In the genomic region with DNA sequence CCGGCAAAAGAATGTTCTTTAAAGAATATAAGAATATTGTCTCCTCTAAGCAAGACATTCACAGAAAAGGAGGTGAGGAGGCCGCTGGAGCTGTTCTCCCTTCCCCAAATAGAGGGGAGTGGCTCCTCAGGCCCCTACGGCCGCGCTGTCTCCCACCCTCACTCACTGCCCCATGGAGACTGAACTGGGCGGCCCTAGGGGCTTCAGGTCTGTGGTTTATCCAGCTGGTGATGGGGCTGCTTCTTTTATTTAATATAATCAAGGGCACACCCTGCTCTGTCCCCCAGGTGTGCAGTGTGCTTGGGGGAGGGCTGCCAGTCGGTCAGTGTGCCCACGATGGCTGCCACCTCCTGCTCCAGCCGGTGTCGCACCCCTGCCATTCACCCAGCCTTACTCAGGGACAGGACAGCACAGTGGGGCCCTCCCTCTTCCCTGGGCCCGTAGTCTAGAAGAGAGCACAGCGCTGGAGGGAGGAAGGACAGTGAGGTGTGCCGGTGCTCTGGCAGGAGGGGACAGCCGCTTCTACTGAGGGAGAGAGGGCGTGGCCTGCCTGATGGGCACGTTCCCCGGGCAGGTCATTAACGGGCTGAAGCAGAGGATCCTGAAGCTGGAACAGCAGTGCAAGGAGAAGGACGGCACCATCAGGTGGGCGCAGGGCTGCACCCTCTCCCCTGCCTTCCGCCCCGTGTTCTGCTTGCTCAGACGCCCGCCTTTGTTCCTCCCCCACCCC, we compare ENCODE assay signal across 16 cellular contexts. TPM values are rescaled to one million over a fixed set of nuclear protein-coding genes. Genes with fewer than 3 reads are reported as not detected.
A peak's percentile ranks its signal among the peaks of the same experiment; 100 is the strongest.
DNase-seq lines count a peak whose midpoint lies in the region; ATAC-seq, FAIRE-seq and TF ChIP-seq lines count a peak whose summit lies in the region.
"Had no signal": no experiment of that assay in that cellular context is flagged by ENCODE, and none has a peak within 500 bp of the region (broad histone marks: within the 10 kb centered on the region; RNA-seq: fewer than 3 reads in every experiment).

No MANE protein-coding gene starts in this region.

- intact Hi-C loops in left colon (cut with DNase I, micrococcal nuclease) = no loop called here

- TF ChIP-seq EP300 in SK-N-SH (IDR thresholded peaks at IDR 0.05; ENCODE audit: borderline replicate concordance in 1 of 2, low read depth in 1 of 2, low read length in 1 of 2) = no peak

- H3K27ac Mint-ChIP-seq in WTC11 = no peak overlapping the region
- H3K27ac Mint-ChIP-seq: CD14-positive monocyte; CD8-positive, alpha-beta T cell had no signal

- no peak overlapping the region for H2AFZ ChIP-seq in SK-N-SH (ENCODE audit: low read depth)

- no peaks in the 10 kb centered on the region for H3K27me3 Mint-ChIP-seq in WTC11 (ENCODE audit: low read depth)

- no peaks in the 10 kb centered on the region for H3K9me2 ChIP-seq in SK-N-SH

- no peak for TF ChIP-seq CTCF in SK-N-SH (IDR thresholded peaks at IDR 0.05)
- no peak for TF ChIP-seq CTCF in WTC11 (IDR thresholded peaks at IDR 0.05)

- CTCF ChIA-PET in SK-N-SH (lab: Yijun Ruan, JAX) (interaction anchor here (0.8 to 1.2 kb wide), 2 partner anchors 8 to 24 kb away, joined by 3 read pairs; no protein-coding TSS in a partner anchor), WTC11 (lab: Charles Lee) (interaction anchor here (0.6 to 2.2 kb wide), 4 partner anchors 27 to 114 kb away, joined by 3 to 7 read pairs (median 3); no protein-coding TSS in a partner anchor)

- FAIRE-seq in urothelium cell line (lab: Jason Lieb, UNC) = peak; percentile 85
- FAIRE-seq: GM12892 had no signal

- no peak for DNase-seq in SK-N-SH
- no peak for DNase-seq in WTC11 (ENCODE audit: low spot score)
- no peak for DNase-seq in left colon
- DNase-seq in urothelium cell line (ENCODE audit: low spot score) = no peak
- no peak for DNase-seq in epidermal melanocyte (ENCODE audit: insufficient read length, low spot score)
- no peak for DNase-seq in NOMO-1 (lab: John Stamatoyannopoulos, UW; ENCODE audit: unreplicated experiment in 2 of 2)
- DNase-seq: CD8-positive, alpha-beta T cell; COR-L47; DND-41; GDM1; H9 had no signal

- peaks cover 20 to 21% of the 10 kb centered on the region in 2 experiments for H3K36me3 ChIP-seq in SK-N-SH (replicated peaks in 1 of 2; ENCODE audit: control insufficient read depth in 1 of 2, insufficient read depth in 2 of 2, low read length in 1 of 2)

- POLR2A ChIA-PET in SK-N-SH (lab: Yijun Ruan, JAX) = no interaction called here
- POLR2A ChIA-PET in WTC11 (lab: Charles Lee) = interaction anchor here (0.6 kb wide), 1 partner anchor 131 kb away, joined by 3 read pairs; no protein-coding TSS in a partner anchor

- no peak overlapping the region for H3K4me2 ChIP-seq in SK-N-SH

- no peak overlapping the region for H3K9ac ChIP-seq in SK-N-SH

- 0 out of 2 replicates have a peak, but pooled peaks cover 3% of the 10 kb centered on the region for H3K36me3 Mint-ChIP-seq in WTC11

- no peak overlapping the region for H3K4me3 ChIP-seq in SK-N-SH (ENCODE audit: low read depth in 2 of 2, low read length in 1 of 2)

- ATAC-seq in SK-N-SH treated with all-trans-retinoic acid at 6 μM for 48 hours (peak; percentile 14; the same call in 2 of the 3 replicates), WTC11 (peak; percentile 46), left colon (peak; percentile 75), HG03378 (IDR thresholded peaks at IDR 0.05; ENCODE audit: unreplicated experiment) (no peak)
- ATAC-seq: CD8-positive, alpha-beta T cell had no signal

- no peak overlapping the region for H3K27ac ChIP-seq in SK-N-SH (ENCODE audit: low read depth in 2 of 2, low read length in 1 of 2)
- H3K27ac ChIP-seq: 22Rv1 had no signal

- WGBS in SK-N-SH (ENCODE audit: low lambda C conversion rate) = 92% methylated on average over 22 of the region's 24 CpGs

- no peaks in the 10 kb centered on the region for H4K20me1 ChIP-seq in SK-N-SH (ENCODE audit: insufficient read depth)

- H3K27me3 ChIP-seq in SK-N-SH (ENCODE audit: insufficient read depth) = no peaks in the 10 kb centered on the region

- no peaks in the 10 kb centered on the region for H3K79me2 ChIP-seq in SK-N-SH (ENCODE audit: insufficient read depth)

- peaks cover 16% of the 10 kb centered on the region for H3K4me1 Mint-ChIP-seq in WTC11
- H3K4me1 Mint-ChIP-seq: CD14-positive monocyte had no signal

- no peak overlapping the region for H3K4me3 Mint-ChIP-seq in WTC11
- H3K4me3 Mint-ChIP-seq: CD14-positive monocyte; CD8-positive, alpha-beta T cell; H9 had no signal

- no peaks in the 10 kb centered on the region for H3F3A ChIP-seq in SK-N-SH (replicated peaks; ENCODE audit: insufficient read depth)

- TF ChIP-seq RAD21 in SK-N-SH (IDR thresholded peaks at IDR 0.05; ENCODE audit: low read length) = no peak

- no peaks in the 10 kb centered on the region for H3K9me3 Mint-ChIP-seq in WTC11
- H3K9me3 Mint-ChIP-seq: CD8-positive, alpha-beta T cell; H9 had no signal

- no peaks in the 10 kb centered on the region for H3K9me3 ChIP-seq in SK-N-SH

- H3K4me1 ChIP-seq in SK-N-SH (ENCODE audit: control insufficient read depth in 1 of 2, insufficient read depth in 2 of 2, low read depth in 1 of 2, low read length in 1 of 2) = no peaks in the 10 kb centered on the region

TF ChIP-seq in SK-N-SH treated with all-trans-retinoic acid at 6 μM for 48 hours, 23 proteins besides CTCF, POLR2A, EP300 and RAD21 (continues in another document):
- TF ChIP-seq GLIS3 (CRISPR knock-in tag; IDR thresholded peaks at IDR 0.05) = no peak
- no peak for TF ChIP-seq ZFP3 (CRISPR knock-in tag; IDR thresholded peaks at IDR 0.05)
- TF ChIP-seq TOX (CRISPR knock-in tag; IDR thresholded peaks at IDR 0.05; ENCODE audit: borderline replicate concordance) = no peak
- TF ChIP-seq ESRRG (CRISPR knock-in tag; IDR thresholded peaks at IDR 0.05) = no peak

TF ChIP-seq in SK-N-SH, 30 proteins besides CTCF, POLR2A, EP300 and RAD21 (continues in another document):
- TF ChIP-seq NFIC (IDR thresholded peaks at IDR 0.05; ENCODE audit: borderline replicate concordance) = no peak
- no peak for TF ChIP-seq FOXM1 (IDR thresholded peaks at IDR 0.05; ENCODE audit: low read depth)
- no peak for TF ChIP-seq TAF1 (IDR thresholded peaks at IDR 0.05; ENCODE audit: borderline replicate concordance, low read depth, low read length)
- TF ChIP-seq FOXJ3 (CRISPR knock-in tag; IDR thresholded peaks at IDR 0.05) = no peak
- TF ChIP-seq, protein P1, sequence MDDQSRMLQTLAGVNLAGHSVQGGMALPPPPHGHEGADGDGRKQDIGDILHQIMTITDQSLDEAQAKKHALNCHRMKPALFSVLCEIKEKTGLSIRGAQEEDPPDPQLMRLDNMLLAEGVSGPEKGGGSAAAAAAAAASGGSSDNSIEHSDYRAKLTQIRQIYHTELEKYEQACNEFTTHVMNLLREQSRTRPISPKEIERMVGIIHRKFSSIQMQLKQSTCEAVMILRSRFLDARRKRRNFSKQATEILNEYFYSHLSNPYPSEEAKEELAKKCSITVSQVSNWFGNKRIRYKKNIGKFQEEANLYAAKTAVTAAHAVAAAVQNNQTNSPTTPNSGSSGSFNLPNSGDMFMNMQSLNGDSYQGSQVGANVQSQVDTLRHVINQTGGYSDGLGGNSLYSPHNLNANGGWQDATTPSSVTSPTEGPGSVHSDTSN (IDR thresholded peaks at IDR 0.05) = no peak

TF ChIP-seq in WTC11, 78 proteins besides CTCF, POLR2A, EP300 and RAD21:
- TF ChIP-seq ZNF121 (CRISPR knock-in tag; IDR thresholded peaks at IDR 0.05) (peak; percentile 69; the same call in 1 of the 2 replicates), ZNF263 (CRISPR knock-in tag; IDR thresholded peaks at IDR 0.05; ENCODE audit: low read depth) (peak; percentile 14; the same call in 1 of the 2 replicates), EMX1 (CRISPR knock-in tag; IDR thresholded peaks at IDR 0.05) (no peak)
- TF ChIP-seq, protein P2, sequence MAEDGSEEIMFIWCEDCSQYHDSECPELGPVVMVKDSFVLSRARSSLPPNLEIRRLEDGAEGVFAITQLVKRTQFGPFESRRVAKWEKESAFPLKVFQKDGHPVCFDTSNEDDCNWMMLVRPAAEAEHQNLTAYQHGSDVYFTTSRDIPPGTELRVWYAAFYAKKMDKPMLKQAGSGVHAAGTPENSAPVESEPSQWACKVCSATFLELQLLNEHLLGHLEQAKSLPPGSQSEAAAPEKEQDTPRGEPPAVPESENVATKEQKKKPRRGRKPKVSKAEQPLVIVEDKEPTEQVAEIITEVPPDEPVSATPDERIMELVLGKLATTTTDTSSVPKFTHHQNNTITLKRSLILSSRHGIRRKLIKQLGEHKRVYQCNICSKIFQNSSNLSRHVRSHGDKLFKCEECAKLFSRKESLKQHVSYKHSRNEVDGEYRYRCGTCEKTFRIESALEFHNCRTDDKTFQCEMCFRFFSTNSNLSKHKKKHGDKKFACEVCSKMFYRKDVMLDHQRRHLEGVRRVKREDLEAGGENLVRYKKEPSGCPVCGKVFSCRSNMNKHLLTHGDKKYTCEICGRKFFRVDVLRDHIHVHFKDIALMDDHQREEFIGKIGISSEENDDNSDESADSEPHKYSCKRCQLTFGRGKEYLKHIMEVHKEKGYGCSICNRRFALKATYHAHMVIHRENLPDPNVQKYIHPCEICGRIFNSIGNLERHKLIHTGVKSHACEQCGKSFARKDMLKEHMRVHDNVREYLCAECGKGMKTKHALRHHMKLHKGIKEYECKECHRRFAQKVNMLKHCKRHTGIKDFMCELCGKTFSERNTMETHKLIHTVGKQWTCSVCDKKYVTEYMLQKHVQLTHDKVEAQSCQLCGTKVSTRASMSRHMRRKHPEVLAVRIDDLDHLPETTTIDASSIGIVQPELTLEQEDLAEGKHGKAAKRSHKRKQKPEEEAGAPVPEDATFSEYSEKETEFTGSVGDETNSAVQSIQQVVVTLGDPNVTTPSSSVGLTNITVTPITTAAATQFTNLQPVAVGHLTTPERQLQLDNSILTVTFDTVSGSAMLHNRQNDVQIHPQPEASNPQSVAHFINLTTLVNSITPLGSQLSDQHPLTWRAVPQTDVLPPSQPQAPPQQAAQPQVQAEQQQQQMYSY (CRISPR knock-in tag; IDR thresholded peaks at IDR 0.05) = no peak

RNA-seq across cellular contexts. Expression of a gene that starts 23.4 kb away (rescaled TPM):
- polyA plus RNA-seq in SK-N-SH (2012; rRNA removed) = 14.4 and 15.1 TPM in 2 replicates
- polyA plus RNA-seq in SK-N-SH (2012; cell fraction: cytosol; rRNA removed) = 11.2 and 12.8 TPM in 2 replicates
- 37.7 and 46.3 TPM in 2 replicates for polyA plus RNA-seq in SK-N-SH (2012; cell fraction: nucleus; rRNA removed)
- total RNA-seq in WTC11 (2021) (4.4 to 4.7 TPM (median 4.6 TPM) in 3 replicates), left colon (10 to 100 TPM; 28.5 to 30.5 TPM)

RNA-seq across cellular contexts. Expression of a gene that starts 26.8 kb away (rescaled TPM):
- polyA plus RNA-seq in SK-N-SH (2012; rRNA removed) = 34.1 and 36.2 TPM in 2 replicates
- polyA plus RNA-seq in SK-N-SH (2012; cell fraction: cytosol; rRNA removed) = 8.3 and 16.1 TPM in 2 replicates
- polyA plus RNA-seq in SK-N-SH (2012; cell fraction: nucleus; rRNA removed) = 154 and 256 TPM in 2 replicates
- 44.0 to 50.0 TPM (median 46.1 TPM) in 3 replicates for total RNA-seq in WTC11 (2021)
- total RNA-seq in left colon = 10 to 100 TPM; 21.8 to 21.9 TPM

RNA-seq across cellular contexts. Expression of a gene that starts 49.6 kb away (rescaled TPM):
- polyA plus RNA-seq in SK-N-SH (2012; rRNA removed) = 65.3 and 105 TPM in 2 replicates
- 44.6 and 83.8 TPM in 2 replicates for polyA plus RNA-seq in SK-N-SH (2012; cell fraction: cytosol; rRNA removed)
- 139 and 151 TPM in 2 replicates for polyA plus RNA-seq in SK-N-SH (2012; cell fraction: nucleus; rRNA removed)
- total RNA-seq in WTC11 (2021) (178 to 190 TPM (median 181 TPM) in 3 replicates), left colon (10 to 100 TPM; 31.3 to 51.0 TPM)
